Comparison of ENCODE assay signal across 8 cellular contexts in the genomic region with DNA sequence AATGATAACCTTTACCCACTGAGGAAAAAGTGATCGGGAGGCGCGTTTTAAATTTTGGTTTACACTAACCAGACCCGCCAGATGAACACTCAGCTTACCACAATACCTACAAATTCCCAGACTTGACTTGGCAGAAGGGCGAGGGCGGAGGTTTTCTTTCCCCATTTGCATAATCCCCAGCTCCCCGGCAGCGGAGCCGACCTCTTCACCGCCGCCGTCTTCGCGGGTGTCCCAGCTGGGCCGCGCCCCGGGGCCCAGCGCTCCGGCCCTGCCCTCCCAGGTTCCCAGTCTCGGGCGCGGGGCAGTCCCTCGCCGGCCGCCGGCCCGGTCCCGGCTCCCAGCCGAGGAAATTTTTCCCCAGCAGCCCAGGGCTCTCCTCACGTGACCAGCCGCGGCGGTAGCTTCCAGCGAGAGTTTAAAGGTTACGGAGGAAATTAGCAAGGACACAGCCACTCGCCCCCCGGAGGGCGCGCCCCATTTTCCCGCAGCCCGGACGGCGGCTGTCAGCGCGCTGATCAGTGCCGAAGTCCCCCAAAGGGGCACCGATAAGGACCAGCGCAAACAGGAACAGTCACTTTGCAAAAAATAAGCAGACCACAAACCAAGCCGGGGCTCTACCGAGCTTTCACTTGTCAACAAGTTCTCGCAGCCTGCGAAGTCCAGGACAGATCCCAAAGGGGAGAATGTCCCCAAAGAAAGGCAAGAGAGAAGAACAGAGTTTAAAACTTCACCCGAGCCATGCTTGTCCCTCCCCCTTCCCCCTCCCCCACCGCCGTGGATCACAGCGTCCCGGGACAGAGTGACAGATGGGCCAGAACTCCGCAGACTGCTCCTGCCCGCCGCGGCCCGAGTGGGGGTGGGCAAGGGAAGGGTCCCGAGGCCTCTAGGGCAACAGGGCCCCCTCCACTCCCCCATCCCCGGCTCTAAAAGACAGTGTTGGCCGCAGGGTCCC. TPM values are rescaled to one million over a fixed set of nuclear protein-coding genes. Genes with fewer than 3 reads are reported as not detected.
DNase-seq lines count a peak whose midpoint lies in the region; ATAC-seq, FAIRE-seq and TF ChIP-seq lines count a peak whose summit lies in the region.

No MANE protein-coding gene starts in this region.

- peaks cover 14% of the 10 kb centered on the region for H3K4me1 Mint-ChIP-seq in Caco-2 (ENCODE audit: low read depth, unreplicated experiment)

- no peaks in the 10 kb centered on the region for H3K9me3 ChIP-seq in Caco-2
- no peaks in the 10 kb centered on the region; the same call in 2 of the 3 replicates for H3K9me3 ChIP-seq in GM12878 (replicated peaks; ENCODE audit: control insufficient read depth, insufficient read depth, low read length)
- no peaks in the 10 kb centered on the region for H3K9me3 ChIP-seq in gastrocnemius medialis

- POLR2A ChIA-PET in Caco-2 (lab: Charles Lee) (interaction anchor here (0.9 kb wide), 1 partner anchor 39 kb away, joined by 4 read pairs; a partner anchor contains a TSS), GM12878 (lab: Charles Lee) (interaction anchor here (0.6 to 5.6 kb wide), 12 partner anchors 47 to 278 kb away, joined by 3 to 51 read pairs (median 4); no protein-coding TSS in a partner anchor)

- intact Hi-C loops in Caco-2 (cut with micrococcal nuclease; ENCODE audit: unreplicated experiment) = loop anchor here (2.0 kb wide), 1 partner anchor 223 kb away; no protein-coding TSS in a partner anchor
- intact Hi-C loops in GM12878 (cut with micrococcal nuclease; ENCODE audit: unreplicated experiment) = loop anchor here (2.0 to 5.0 kb wide), 3 partner anchors 42 to 187 kb away; no protein-coding TSS in a partner anchor
- intact Hi-C loops in gastrocnemius medialis (cut with DNase I; ENCODE audit: low total_unique reads) = loop anchor here (1.0 to 5.0 kb wide), 6 partner anchors 31 to 647 kb away; a partner anchor contains a TSS

- H3K4me3 Mint-ChIP-seq in Caco-2 (ENCODE audit: unreplicated experiment) = peak overlapping the region; percentile 91

- H3K27me3 Mint-ChIP-seq in Caco-2 (ENCODE audit: insufficient read depth, unreplicated experiment) = peaks cover 13% of the 10 kb centered on the region

- SMC1A ChIA-PET in GM12878 (lab: Charles Lee; ENCODE audit: uncharacterized antibody, unreplicated experiment) = interaction anchor here (0.6 to 7.7 kb wide), 42 partner anchors 9 to 1095 kb away, joined by 3 to 110 read pairs (median 4); a partner anchor contains a TSS

- H3K4me1 ChIP-seq in Caco-2 = peaks cover 5% of the 10 kb centered on the region; the same call in 1 of the 2 replicates
- H3K4me1 ChIP-seq in GM12878 (ENCODE audit: control insufficient read depth, insufficient read depth, low read length) = no peaks in the 10 kb centered on the region
- peaks cover 24 to 33% of the 10 kb centered on the region in 2 donors for H3K4me1 ChIP-seq in gastrocnemius medialis

- CTCF ChIA-PET in Caco-2 (lab: Charles Lee) = interaction anchor here (0.5 to 1.5 kb wide), 16 partner anchors 9 to 1940 kb away, joined by 3 to 8 read pairs (median 4); no protein-coding TSS in a partner anchor
- CTCF ChIA-PET in GM12878 (lab: Yijun Ruan, JAX) = interaction anchor here (0.7 to 8.2 kb wide), 19 partner anchors 9 to 312 kb away, joined by 3 to 98 read pairs (median 5); no protein-coding TSS in a partner anchor

- peak overlapping the region; percentile 81 for H2AFZ ChIP-seq in GM12878 (ENCODE audit: control insufficient read depth, low read depth, low read length)

- RAD21 ChIA-PET in GM12878 (lab: Charles Lee; ENCODE audit: unreplicated experiment) = interaction anchor here (0.5 to 6.1 kb wide), 25 partner anchors 9 to 805 kb away, joined by 3 to 79 read pairs (median 4); no protein-coding TSS in a partner anchor

- TF ChIP-seq CTCF in Caco-2 (IDR thresholded peaks at IDR 0.05; ENCODE audit: insufficient read depth in 1 of 2, low read depth in 1 of 2, low read length in 1 of 2, severe bottlenecking in 1 of 2, unreplicated experiment in 1 of 2) (no peak), GM20000 (IDR thresholded peaks at IDR 0.05; ENCODE audit: extremely low read depth, missing control alignments) (no peak), GM12878 (IDR thresholded peaks at IDR 0.05 in 2 of 3, conservative IDR thresholded peaks at IDR 0.05 in 1 of 3; ENCODE audit: control insufficient read depth in 2 of 3, extremely low read depth in 1 of 3, insufficient read depth in 1 of 3, low read depth in 3 of 3, low read length in 3 of 3) (no peak), gastrocnemius medialis (IDR thresholded peaks at IDR 0.05 in 4 of 5, conservative IDR thresholded peaks at IDR 0.05 in 1 of 5) (no peak)

- TF ChIP-seq EP300 in GM12878 (IDR thresholded peaks at IDR 0.05; ENCODE audit: borderline replicate concordance in 1 of 2, control insufficient read depth in 1 of 2, low read depth in 2 of 2, low read length in 2 of 2) = peak in 1 of 2 experiments; percentile 38; a peak in 2 of 4 replicates

- H3K9me3 Mint-ChIP-seq in Caco-2 (ENCODE audit: unreplicated experiment) = no peaks in the 10 kb centered on the region

- TF ChIP-seq POLR2A in GM12878 (IDR thresholded peaks at IDR 0.05; ENCODE audit: low read depth, low read length) = peak; percentile 23; the same call in 1 of the 2 replicates
- peak; percentile 44 to 50 for TF ChIP-seq POLR2A in gastrocnemius medialis (IDR thresholded peaks at IDR 0.05)

- peak overlapping the region; percentile 91 for H3K27ac ChIP-seq in GM12878 (ENCODE audit: control insufficient read depth, insufficient read depth)
- H3K27ac ChIP-seq in gastrocnemius medialis = peak overlapping the region; percentile 93 to 100 (median 94)

- in situ Hi-C loops in GM12878 (cut with MboI) = loop anchor here (5.0 to 25.0 kb wide), 4 partner anchors 77 to 712 kb away; no protein-coding TSS in a partner anchor
- in situ Hi-C loops in gastrocnemius medialis (cut with MboI; ENCODE audit: low sequenced_read_pairs in 4 of 4) = loop anchor here (5.0 kb wide), 2 partner anchors 127 to 287 kb away; no protein-coding TSS in a partner anchor

- no TSS peak for BruUV-seq in Caco-2 (replicated peaks; lab: Mats Ljungman, UMichigan)
- BruUV-seq in GM12878 (replicated peaks; lab: Mats Ljungman, UMichigan) = no TSS peak

- H3K36me3 ChIP-seq in Caco-2 (ENCODE audit: control insufficient read depth, insufficient read depth, low read length) (no peaks in the 10 kb centered on the region), GM12878 (ENCODE audit: control insufficient read depth in 2 of 2, insufficient read depth in 2 of 2, low read length in 1 of 2) (0 out of 4 replicates have a peak, but pooled peaks cover 0 to 2% of the 10 kb centered on the region in 2 experiments), gastrocnemius medialis (no peaks in the 10 kb centered on the region)

- peak overlapping the region; percentile 70 for H3K4me3 ChIP-seq in Caco-2 (ENCODE audit: low read depth, low read length)
- peak overlapping the region; percentile 97 for H3K4me3 ChIP-seq in GM12878
- peak overlapping the region; percentile 60 for H3K4me3 ChIP-seq in iPS-11a (ENCODE audit: low read depth, low read length)
- peak overlapping the region; percentile 74 to 93 (median 84) for H3K4me3 ChIP-seq in gastrocnemius medialis

- DNase-seq in Caco-2 (peak; percentile 77 to 80), GM20000 (ENCODE audit: low spot score) (peak; percentile 74), HTR-8/SVneo (ENCODE audit: insufficient read length, low spot score) (peak; percentile 52), T-helper 22 cell (ENCODE audit: low read depth) (peak; percentile 24), GM12878 (ENCODE audit: low read depth, low spot score) (no peak), gastrocnemius medialis (peak; percentile 71 to 82)

- under 1% methylated on average over 42 of the region's 65 CpGs for WGBS in GM12878 (ENCODE audit: insufficient coverage, insufficient replicate concordance, low lambda C conversion rate, missing lambda C conversion rate)

- H3K4me2 ChIP-seq in GM12878 (ENCODE audit: control insufficient read depth, insufficient read depth) = peak overlapping the region; percentile 85

- no peaks in the 10 kb centered on the region for H3K27me3 ChIP-seq in Caco-2 (replicated peaks; ENCODE audit: control insufficient read depth, insufficient read depth, low read length)
- no peaks in the 10 kb centered on the region for H3K27me3 ChIP-seq in GM12878 (replicated peaks in 1 of 2; ENCODE audit: control insufficient read depth in 2 of 2, insufficient read depth in 2 of 2, low read length in 1 of 2)
- H3K27me3 ChIP-seq in gastrocnemius medialis = no peaks in the 10 kb centered on the region

- H4K20me1 ChIP-seq in GM12878 (ENCODE audit: control insufficient read depth, insufficient read depth) = no peaks in the 10 kb centered on the region

- peak overlapping the region; percentile 88 for H3K9ac ChIP-seq in GM12878 (ENCODE audit: control insufficient read depth, insufficient read depth, low read length)

- ATAC-seq in GM12878 = peak; percentile 29
- peak; percentile 74 to 76 for ATAC-seq in gastrocnemius medialis
- no peak for ATAC-seq in HG03442 (IDR thresholded peaks at IDR 0.05; ENCODE audit: unreplicated experiment)

- no peak for FAIRE-seq in HTR-8/SVneo (lab: Jason Lieb, UNC)
- no peak for FAIRE-seq in GM12878 (lab: Jason Lieb, UNC)

- peaks cover 38% of the 10 kb centered on the region for H3K79me2 ChIP-seq in GM12878 (ENCODE audit: control insufficient read depth, insufficient read depth, low read length)

- TF ChIP-seq RAD21 in GM12878 (IDR thresholded peaks at IDR 0.05; ENCODE audit: insufficient read depth, low read depth, low read length) = no peak

- peak overlapping the region; percentile 82 for H3K27ac Mint-ChIP-seq in Caco-2 (ENCODE audit: unreplicated experiment)

- peaks cover 14% of the 10 kb centered on the region for H3K36me3 Mint-ChIP-seq in Caco-2 (ENCODE audit: insufficient read depth, unreplicated experiment)

RNA-seq across cellular contexts. Expression of a gene that starts 1.3 kb away (rescaled TPM):
- 3.6 and 4.4 TPM in 2 replicates for total RNA-seq in Caco-2 (2022)
- total RNA-seq in GM12878 (2013; cell fraction: nucleolus; rRNA removed) = 80.0 and 82.5 TPM in 2 replicates
- 15.4 and 15.6 TPM in 2 replicates for total RNA-seq in GM12878 (2014; rRNA removed)
- 12.7 and 13.5 TPM in 2 replicates for total RNA-seq in GM12878 (2014; rRNA removed; fragmentation: Illumina TruSeq; extraction: Trizol)
- total RNA-seq in GM12878 (2021) = 28.2 and 30.8 TPM in 2 replicates
- polyA plus RNA-seq in GM12878 (2011; ENCODE audit: low read depth) = 4.6 TPM
- 6.4 and 6.7 TPM in 2 replicates for polyA plus RNA-seq in GM12878 (2011; rRNA removed)
- polyA plus RNA-seq in GM12878 (2011; cell fraction: cytosol; rRNA removed) = 5.0 and 5.4 TPM in 2 replicates
- 12.7 and 14.2 TPM in 2 replicates for polyA plus RNA-seq in GM12878 (2011; cell fraction: nucleus; rRNA removed)
- 6.2 and 7.3 TPM in 2 replicates for polyA plus RNA-seq in GM12878 (2012)
- polyA plus RNA-seq in GM12878 (2014; fragmentation: Illumina TruSeq; extraction: Trizol) = 8.3 and 11.2 TPM in 2 replicates
- 1 to 10 TPM; 2.6 to 3.0 TPM for polyA plus RNA-seq in GM12878 (2014; fragmentation: Nextera tagmentation; extraction: Ambion mirVana)
- 10.9 TPM in 2 replicates for polyA plus RNA-seq in GM12878 (2014; rRNA removed)
- polyA plus RNA-seq in GM12878 (2016; fragmentation: Nextera tagmentation; extraction: Ambion mirVana) = 10 to 100 TPM; 11.7 to 20.5 TPM
- 25.6 and 28.1 TPM in 2 replicates for polyA minus RNA-seq in GM12878 (2011; rRNA and poly(A)+ RNA removed)
- 8.9 and 12.7 TPM in 2 replicates for polyA minus RNA-seq in GM12878 (2011; cell fraction: cytosol; rRNA and poly(A)+ RNA removed)
- 49.2 and 86.5 TPM in 2 replicates for polyA minus RNA-seq in GM12878 (2011; cell fraction: nucleus; rRNA and poly(A)+ RNA removed)
- 10 to 100 TPM in 2 of 4 donors, 1 to 10 TPM in 2; 5.8 to 28.9 (median 11.8) TPM for total RNA-seq in gastrocnemius medialis

RNA-seq across cellular contexts. Expression of a gene that starts 39.1 kb away (rescaled TPM):
- total RNA-seq in Caco-2 (2022) (15.8 and 16.6 TPM in 2 replicates), GM12878 (2014; rRNA removed) (22.5 and 28.4 TPM in 2 replicates), GM12878 (2014; rRNA removed; fragmentation: Illumina TruSeq; extraction: Trizol) (33.1 and 34.0 TPM in 2 replicates), GM12878 (2021) (19.7 and 23.7 TPM in 2 replicates), gastrocnemius medialis (10 to 100 TPM in 1 of 4 donors, 1 to 10 TPM in 3; 3.0 to 10.1 (median 4.5) TPM)
- 80.4 and 82.4 TPM in 2 replicates for total RNA-seq in GM12878 (2013; cell fraction: nucleolus; rRNA removed)
- polyA plus RNA-seq in GM12878 (2011; ENCODE audit: low read depth) = 5.8 TPM
- polyA plus RNA-seq in GM12878 (2011; rRNA removed) (15.9 and 25.3 TPM in 2 replicates), GM12878 (2014; fragmentation: Illumina TruSeq; extraction: Trizol) (22.4 and 34.4 TPM in 2 replicates), GM12878 (2014; fragmentation: Nextera tagmentation; extraction: Ambion mirVana) (10 to 100 TPM in 1 of 2 experiments, 1 to 10 TPM in 1; 9.7 to 13.1 TPM), GM12878 (2014; rRNA removed) (9.1 and 12.7 TPM in 2 replicates), GM12878 (2016; fragmentation: Nextera tagmentation; extraction: Ambion mirVana) (10 to 100 TPM; 20.4 to 21.6 TPM)
- polyA plus RNA-seq in GM12878 (2011; cell fraction: cytosol; rRNA removed) = 6.7 and 8.0 TPM in 2 replicates
- 10.1 and 13.6 TPM in 2 replicates for polyA plus RNA-seq in GM12878 (2011; cell fraction: nucleus; rRNA removed)
- polyA plus RNA-seq in GM12878 (2012) = 6.9 and 10.2 TPM in 2 replicates
- 42.3 and 53.0 TPM in 2 replicates for polyA minus RNA-seq in GM12878 (2011; rRNA and poly(A)+ RNA removed)
- polyA minus RNA-seq in GM12878 (2011; cell fraction: cytosol; rRNA and poly(A)+ RNA removed) = 16.4 and 17.9 TPM in 2 replicates
- 35.5 and 46.9 TPM in 2 replicates for polyA minus RNA-seq in GM12878 (2011; cell fraction: nucleus; rRNA and poly(A)+ RNA removed)
